Comparison of ENCODE assay signal across 9 cellular contexts in the genomic region with DNA sequence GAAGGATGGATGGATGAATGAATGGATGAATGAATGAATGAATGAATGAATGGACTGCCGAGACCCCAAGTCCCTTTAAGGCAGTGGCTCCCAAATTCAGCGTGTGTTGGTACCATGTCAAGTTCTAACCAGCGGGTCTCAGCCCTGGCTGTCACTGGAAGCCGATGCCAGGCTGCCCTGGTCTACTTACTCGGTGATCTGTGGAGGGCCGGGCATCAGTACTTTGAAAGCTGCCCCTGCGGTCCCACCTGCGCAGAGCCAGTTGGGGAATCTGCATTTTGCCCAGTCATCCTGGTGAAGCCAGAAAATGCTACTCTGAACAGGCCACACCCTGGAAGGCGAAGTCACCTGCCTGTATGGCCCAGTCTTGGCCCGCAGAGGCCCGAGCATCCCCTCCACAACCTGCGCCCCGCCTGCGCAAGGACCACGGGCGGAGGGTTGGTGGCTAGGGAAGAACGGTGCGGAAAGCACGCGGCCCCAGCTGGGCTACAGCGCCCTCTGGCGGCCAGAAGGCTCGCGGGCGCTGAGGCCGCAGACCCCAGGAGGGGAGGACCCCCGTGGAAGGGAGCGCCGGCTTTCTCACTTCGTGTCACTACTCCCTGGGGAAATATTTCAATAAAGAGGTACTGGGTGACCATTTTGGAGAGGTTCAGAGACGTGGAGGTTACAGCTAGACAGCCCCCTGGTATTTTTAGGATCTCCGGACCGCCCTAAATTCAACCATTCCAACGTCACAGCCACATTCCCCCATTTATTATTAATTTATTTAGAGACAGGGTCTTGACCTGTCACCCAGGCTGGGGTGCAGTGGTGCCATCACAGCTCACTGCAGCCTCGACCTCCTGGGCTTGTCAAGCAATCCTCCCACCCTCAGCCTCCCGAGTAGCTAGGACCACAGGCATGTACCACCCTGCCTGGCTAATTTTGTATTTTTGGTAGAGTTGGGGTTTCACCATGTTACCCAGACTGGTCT. TPM values are rescaled to one million over a fixed set of nuclear protein-coding genes. Genes with fewer than 3 reads are reported as not detected.
A peak's percentile ranks its signal among the peaks of the same experiment; 100 is the strongest.
DNase-seq lines count a peak whose midpoint lies in the region; TF ChIP-seq lines count a peak whose summit lies in the region.
"Had no signal": no experiment of that assay in that cellular context is flagged by ENCODE, and none has a peak within 500 bp of the region (broad histone marks: within the 10 kb centered on the region; RNA-seq: fewer than 3 reads in every experiment).

No MANE protein-coding gene starts in this region.

- H3K4me3 Mint-ChIP-seq in H9: no peak overlapping the region
- H3K4me3 Mint-ChIP-seq in glutamatergic neuron (ENCODE audit: unreplicated experiment): no peak overlapping the region

- H2BK15ac ChIP-seq in H9 (ENCODE audit: low read depth, low read length): no peak overlapping the region

- WGBS in H9 (ENCODE audit: extremely low coverage, insufficient read length, low lambda C conversion rate): no CpG with 5 or more reads among the region's 36 CpGs

- no peak overlapping the region for H2AK5ac ChIP-seq in H9 (ENCODE audit: insufficient read length, low read length)

- DNase-seq in H9 (peak; percentile 83), OCI-LY7 (ENCODE audit: low spot score) (peak; percentile 83), glutamatergic neuron (peak; percentile 79), retina (peak; percentile 88), NCI-H187 (lab: John Stamatoyannopoulos, UW) (no peak), mesenteric fat pad (ENCODE audit: low spot score) (no peak)
- peak; percentile 44 for DNase-seq in activated T-helper 9 cell treated with anti-CD3 and anti-CD28 coated beads, Interleukin-2, amount 50 U/mL, for 16 hours (ENCODE audit: low read depth)

- no peaks in the 10 kb centered on the region for H3K9me2 ChIP-seq in OCI-LY7 (ENCODE audit: insufficient read depth, low read length)

- H3K9me3 Mint-ChIP-seq in H9 (peaks cover 0 to 2% of the 10 kb centered on the region in 2 experiments; a peak in 1 of 5 replicates), glutamatergic neuron (ENCODE audit: unreplicated experiment) (peaks cover 2% of the 10 kb centered on the region)

- no peak overlapping the region for H3T11ph ChIP-seq in H9 (ENCODE audit: low read length)

- H3K27ac ChIP-seq in BLaER1 (no peak overlapping the region), H9 (ENCODE audit: insufficient read length, low read depth, low read length) (no peak overlapping the region), OCI-LY7 (ENCODE audit: low read depth, low read length, poor library complexity, severe bottlenecking) (peak overlapping the region; percentile 92)
- H3K27ac ChIP-seq: skin epidermis had no signal

- POLR2A ChIA-PET in OCI-LY7 (lab: Charles Lee): interaction anchor here (0.7 to 2.6 kb wide), 15 partner anchors 22 to 82 kb away, joined by 3 to 15 read pairs (median 4); no protein-coding TSS in a partner anchor

- H3K27ac Mint-ChIP-seq in H9: no peak overlapping the region; a peak in 1 of 7 replicates
- H3K27ac Mint-ChIP-seq in glutamatergic neuron (ENCODE audit: unreplicated experiment): no peak overlapping the region

- no peak overlapping the region for H4K91ac ChIP-seq in H9 (ENCODE audit: insufficient read length, low read depth, low read length)

- H3K27me3 ChIP-seq in BLaER1 (no peaks in the 10 kb centered on the region), H9 (ENCODE audit: insufficient read depth, low read length) (no peaks in the 10 kb centered on the region)

- H3K4me1 Mint-ChIP-seq in H9 (peaks cover 17 to 31% of the 10 kb centered on the region in 2 experiments), glutamatergic neuron (ENCODE audit: low read depth, unreplicated experiment) (no peaks in the 10 kb centered on the region)

- BruUV-seq in OCI-LY7 (replicated peaks; lab: Mats Ljungman, UMichigan): no TSS peak

- H3K36me3 ChIP-seq in BLaER1: peaks cover 34% of the 10 kb centered on the region
- H3K36me3 ChIP-seq in OCI-LY7 (ENCODE audit: insufficient read depth, low read length): peaks cover 60% of the 10 kb centered on the region

- H3K9ac ChIP-seq in BLaER1 (no peak overlapping the region), H9 (ENCODE audit: extremely low read depth, insufficient read length, low read length) (no peak overlapping the region)

- H3K36me3 Mint-ChIP-seq in H9 (ENCODE audit: insufficient read depth in 1 of 3, low read depth in 3 of 3) (peaks cover 4 to 9% (median 4%) of the 10 kb centered on the region in 3 experiments; a peak in 5 of 7 replicates), glutamatergic neuron (ENCODE audit: unreplicated experiment) (no peaks in the 10 kb centered on the region)

- H2BK12ac ChIP-seq in H9 (ENCODE audit: insufficient read length, low read depth, low read length): no peak overlapping the region

- peak overlapping the region; percentile 49 for H3K4me2 ChIP-seq in BLaER1
- no peak overlapping the region for H3K4me2 ChIP-seq in H9 (ENCODE audit: insufficient read depth, insufficient read length, low read length)
- H3K4me2 ChIP-seq in OCI-LY7 (ENCODE audit: low read length): peak overlapping the region; percentile 63

- H2BK120ac ChIP-seq in H9 (ENCODE audit: low read depth, low read length, poor library complexity, severe bottlenecking): no peak overlapping the region

- H3K4me3 ChIP-seq in BLaER1: no peak overlapping the region
- H3K4me3 ChIP-seq in OCI-LY7 (ENCODE audit: low read depth, low read length, poor library complexity, severe bottlenecking): peak overlapping the region; percentile 71
- H3K4me3 ChIP-seq: skin epidermis had no signal

- no peak overlapping the region for H3K4ac ChIP-seq in H9 (ENCODE audit: low read depth, low read length)

- CTCF ChIA-PET in OCI-LY7 (lab: Charles Lee; ENCODE audit: unreplicated experiment): interaction anchor here (0.5 to 2.1 kb wide), 19 partner anchors 15 to 88 kb away, joined by 3 to 11 read pairs (median 5); no protein-coding TSS in a partner anchor

- H3K27me3 Mint-ChIP-seq in H9 (ENCODE audit: low read depth) (peaks cover 4% of the 10 kb centered on the region), glutamatergic neuron (ENCODE audit: unreplicated experiment) (peaks cover 3% of the 10 kb centered on the region)

- H2BK20ac ChIP-seq in H9 (ENCODE audit: low read depth, low read length, poor library complexity, severe bottlenecking): no peak overlapping the region

- H4K20me1 ChIP-seq in BLaER1 (no peaks in the 10 kb centered on the region), H9 (ENCODE audit: control insufficient read depth, insufficient read depth, insufficient read length) (no peaks in the 10 kb centered on the region), OCI-LY7 (ENCODE audit: insufficient read depth, low read length) (no peaks in the 10 kb centered on the region)

- H3K18ac ChIP-seq in H9 (ENCODE audit: insufficient read length, low read depth, low read length): no peak overlapping the region

- no peaks in the 10 kb centered on the region for H3K23me2 ChIP-seq in H9 (ENCODE audit: insufficient read length, low read depth, low read length, poor library complexity, severe bottlenecking)

- no peak overlapping the region for H3K23ac ChIP-seq in H9 (ENCODE audit: insufficient read length, low read depth, low read length)

- intact Hi-C loops in OCI-LY7 (cut with micrococcal nuclease; ENCODE audit: unreplicated experiment): loop anchor here (1.0 kb wide), 3 partner anchors 22 to 82 kb away; no protein-coding TSS in a partner anchor

- H2AFZ ChIP-seq in H9 (ENCODE audit: low read length) (no peak overlapping the region), OCI-LY7 (ENCODE audit: low read length) (peak overlapping the region; percentile 56; the same call in 1 of the 2 replicates)

- H3K56ac ChIP-seq in H9 (ENCODE audit: insufficient read length, low read depth, low read length): no peak overlapping the region

- no peak overlapping the region for H4K5ac ChIP-seq in H9 (ENCODE audit: insufficient read length, low read depth, low read length)

- no peaks in the 10 kb centered on the region for H3K9me3 ChIP-seq in BLaER1
- H3K9me3 ChIP-seq in H9 (ENCODE audit: control insufficient read depth, low read depth, low read length): no peaks in the 10 kb centered on the region
- no peaks in the 10 kb centered on the region for H3K9me3 ChIP-seq in OCI-LY7 (ENCODE audit: low read length)

- H3K79me2 ChIP-seq in H9 (ENCODE audit: insufficient read depth, low read length) (no peaks in the 10 kb centered on the region), OCI-LY7 (ENCODE audit: insufficient read depth, low read depth, low read length) (peaks cover 40% of the 10 kb centered on the region)

- no peak overlapping the region for H3K14ac ChIP-seq in H9 (ENCODE audit: insufficient read depth, low read length)

- H2BK5ac ChIP-seq in H9 (ENCODE audit: insufficient read length, low read length): no peak overlapping the region

- peak; percentile 99 for TF ChIP-seq CTCF in H9 (conservative IDR thresholded peaks at IDR 0.05)
- peak; percentile 99 for TF ChIP-seq CTCF in OCI-LY7 (conservative IDR thresholded peaks at IDR 0.05; ENCODE audit: low read length)
- TF ChIP-seq CTCF in glutamatergic neuron (IDR thresholded peaks at IDR 0.05; ENCODE audit: partially characterized antibody, unreplicated experiment): peak; percentile 99

- H3K79me1 ChIP-seq in H9 (ENCODE audit: insufficient read depth, low read depth, low read length, poor library complexity, severe bottlenecking): no peaks in the 10 kb centered on the region

- peaks cover 15% of the 10 kb centered on the region for H3K4me1 ChIP-seq in BLaER1
- no peaks in the 10 kb centered on the region; the same call in 1 of the 2 replicates for H3K4me1 ChIP-seq in H9 (ENCODE audit: insufficient read depth, low read length)
- peaks cover 82% of the 10 kb centered on the region for H3K4me1 ChIP-seq in OCI-LY7 (ENCODE audit: insufficient read depth, low read length, poor library complexity, severe bottlenecking)

- H4K8ac ChIP-seq in H9 (replicated peaks; ENCODE audit: insufficient read length, low read depth, low read length): no peak overlapping the region

RNA-seq across cellular contexts. Expression of a gene that starts 34.9 kb away (rescaled TPM):
- 23.7 and 24.9 TPM in 2 replicates for total RNA-seq in H9 (2021)
- 9.5 and 13.3 TPM in 2 replicates for total RNA-seq in OCI-LY7 (2014; rRNA removed; shearing (Covaris generic))
- total RNA-seq in OCI-LY7 (2022): 91.6 and 108 TPM in 2 replicates
- 5.4 TPM for total RNA-seq in glutamatergic neuron (ENCODE audit: unreplicated experiment)
- 80.4 TPM for total RNA-seq in mesenteric fat pad

RNA-seq across cellular contexts. Expression of a gene that starts 59.9 kb away (rescaled TPM):
- total RNA-seq in H9 (2021) (650 and 676 TPM in 2 replicates), OCI-LY7 (2022) (386 and 415 TPM in 2 replicates), glutamatergic neuron (ENCODE audit: unreplicated experiment) (265 TPM), mesenteric fat pad (416 TPM)
- total RNA-seq in OCI-LY7 (2014; rRNA removed; shearing (Covaris generic)): 248 and 325 TPM in 2 replicates

Comparison
In these comparisons a context has a peak if more than half of its experiments do, and no peak if none do; other contexts are left out.
1. DNase-seq: peak in H9 (single experiment), OCI-LY7 (single experiment), activated T-helper 9 cell treated with anti-CD3 and anti-CD28 coated beads, Interleukin-2, amount 50 U/mL, for 16 hours (single experiment), glutamatergic neuron (single experiment) and retina (single experiment); none in NCI-H187 (0 of 2) and mesenteric fat pad (single experiment).
2. Peak in every context shown above with its lines, with median percentiles within 50 percentile points of each other: CTCF ChIP-seq.